In genomic region chr1:58755468-58755872, GRCh38 we compare ENCODE assay signal across 8 cellular contexts. TPM values are rescaled to one million over a fixed set of nuclear protein-coding genes. Genes with fewer than 3 reads are reported as not detected.
DNase-seq lines count a peak whose midpoint lies in the region; ATAC-seq and TF ChIP-seq lines count a peak whose summit lies in the region.

No MANE protein-coding gene starts in this region.

- H2BK12ac ChIP-seq in neuronal stem cell (ENCODE audit: low read length) = no peak overlapping the region

- H2AFZ ChIP-seq in neuronal stem cell (ENCODE audit: low read length) = peak overlapping the region; percentile 82

- no peak overlapping the region for H3K9ac ChIP-seq in neuronal stem cell (ENCODE audit: low read depth, low read length, poor library complexity)

- no CpG with 5 or more reads among the region's 6 CpGs for WGBS in neuronal stem cell (ENCODE audit: extremely low coverage in 2 of 2, insufficient read length in 2 of 2, insufficient replicate concordance in 1 of 2), 2 donors
- WGBS in suprapubic skin = 6% methylated on average over 5 of the region's 6 CpGs

- H3K4me1 Mint-ChIP-seq in activated CD4-positive, alpha-beta memory T cell treated with anti-CD3 and anti-CD28 coated beads for 36 hours (ENCODE audit: low read depth) = peaks cover 44% of the 10 kb centered on the region

- no peak overlapping the region for H3K14ac ChIP-seq in neuronal stem cell (ENCODE audit: low read length)

- no peak overlapping the region for H3K4me2 ChIP-seq in neuronal stem cell (ENCODE audit: insufficient read depth, low read length, poor library complexity, severe bottlenecking)

- POLR2A ChIA-PET in activated CD4-positive, alpha-beta memory T cell treated with anti-CD3 and anti-CD28 coated beads for 36 hours (lab: Charles Lee) = interaction anchor here (1.0 to 3.0 kb wide), 6 partner anchors 12 to 677 kb away, joined by 3 to 17 read pairs (median 4); partner anchors contain the start of gene JUN

- peaks cover 3 to 16% of the 10 kb centered on the region in 2 donors for H3K4me1 ChIP-seq in neuronal stem cell (ENCODE audit: control insufficient read depth in 2 of 2, insufficient read depth in 1 of 2, low read depth in 1 of 2, low read length in 2 of 2)
- H3K4me1 ChIP-seq in suprapubic skin = peaks cover 41% of the 10 kb centered on the region

- TF ChIP-seq CTCF in suprapubic skin (IDR thresholded peaks at IDR 0.05) = no peak

- intact Hi-C loops in activated CD4-positive, alpha-beta memory T cell treated with anti-CD3 and anti-CD28 coated beads for 36 hours (cut with micrococcal nuclease) = loop anchor here (1.0 to 2.0 kb wide), 2 partner anchors 29 to 57 kb away; partner anchors contain the start of gene JUN

- H3K18ac ChIP-seq in neuronal stem cell (ENCODE audit: low read length) = no peak overlapping the region

- no peak overlapping the region for H3K4ac ChIP-seq in neuronal stem cell (ENCODE audit: low read length)

- no peaks in the 10 kb centered on the region for H3K27me3 Mint-ChIP-seq in activated CD4-positive, alpha-beta memory T cell treated with anti-CD3 and anti-CD28 coated beads for 36 hours

- H2BK15ac ChIP-seq in neuronal stem cell (ENCODE audit: low read length) = no peak overlapping the region

- DNase-seq in Ammon's horn (ENCODE audit: low spot score) (peak; percentile 56), MV-4-11 (lab: John Stamatoyannopoulos, UW) (peak; percentile 88), epithelial cell of prostate (ENCODE audit: low read depth, low spot score) (peak; percentile 92), neuronal stem cell (ENCODE audit: low spot score) (no peak), suprapubic skin (ENCODE audit: low spot score in 2 of 2) (peak in 1 of 2 donors; percentile 69), NCI-H82 treated with DMSO at 0.1 percent for 48 hours (lab: John Stamatoyannopoulos, UW; ENCODE audit: unreplicated experiment) (no peak)
- DNase-seq in activated CD4-positive, alpha-beta memory T cell treated with anti-CD3 and anti-CD28 coated beads for 36 hours = peak; percentile 80

- H4K91ac ChIP-seq in neuronal stem cell (ENCODE audit: low read depth, low read length, poor library complexity) = no peak overlapping the region

- H3K36me3 ChIP-seq in neuronal stem cell (replicated peaks in 1 of 2; ENCODE audit: control insufficient read depth in 2 of 2, insufficient read depth in 2 of 2, low read length in 2 of 2) = no peaks in the 10 kb centered on the region
- no peaks in the 10 kb centered on the region for H3K36me3 ChIP-seq in suprapubic skin

- H3K4me3 Mint-ChIP-seq in activated CD4-positive, alpha-beta memory T cell treated with anti-CD3 and anti-CD28 coated beads for 36 hours = no peak overlapping the region

- H3K9me3 ChIP-seq in neuronal stem cell (replicated peaks in 1 of 2; ENCODE audit: control insufficient read depth in 2 of 2, insufficient read depth in 1 of 2, low read depth in 1 of 2, low read length in 2 of 2) (no peaks in the 10 kb centered on the region), suprapubic skin (no peaks in the 10 kb centered on the region)

- peak overlapping the region; percentile 78 for H3K27ac Mint-ChIP-seq in activated CD4-positive, alpha-beta memory T cell treated with anti-CD3 and anti-CD28 coated beads for 36 hours

- H3K23ac ChIP-seq in neuronal stem cell (ENCODE audit: low read depth, low read length, poor library complexity) = no peak overlapping the region

- no peak overlapping the region for H2BK5ac ChIP-seq in neuronal stem cell (ENCODE audit: low read length)

- ATAC-seq in GM19467 (IDR thresholded peaks at IDR 0.05; ENCODE audit: unreplicated experiment) = peak; percentile 75

- no peaks in the 10 kb centered on the region for H3K79me1 ChIP-seq in neuronal stem cell (ENCODE audit: low read depth, low read length)

- H3K27ac ChIP-seq in epithelial cell of prostate (peak overlapping the region; percentile 92), neuronal stem cell (replicated peaks; ENCODE audit: low read length) (no peak overlapping the region), suprapubic skin (peak overlapping the region; percentile 69)

- TF ChIP-seq POLR2A in suprapubic skin (IDR thresholded peaks at IDR 0.05) = no peak

- H2AK5ac ChIP-seq in neuronal stem cell (ENCODE audit: low read depth, low read length) = no peak overlapping the region

- no peak overlapping the region for H2BK120ac ChIP-seq in neuronal stem cell (ENCODE audit: low read depth, low read length)

- no peak for TF ChIP-seq EP300 in suprapubic skin (IDR thresholded peaks at IDR 0.05)

- H3K36me3 Mint-ChIP-seq in activated CD4-positive, alpha-beta memory T cell treated with anti-CD3 and anti-CD28 coated beads for 36 hours = no peaks in the 10 kb centered on the region

- CTCF ChIA-PET in activated CD4-positive, alpha-beta memory T cell treated with anti-CD3 and anti-CD28 coated beads for 36 hours (lab: Charles Lee) = interaction anchor here (1.1 to 1.6 kb wide), 3 partner anchors 13 to 943 kb away, joined by 3 to 8 read pairs (median 4); partner anchors contain the start of gene JUN

- H4K8ac ChIP-seq in neuronal stem cell (ENCODE audit: low read depth, low read length) = no peak overlapping the region

- no peaks in the 10 kb centered on the region for H3K27me3 ChIP-seq in neuronal stem cell (ENCODE audit: control insufficient read depth in 3 of 3, insufficient read depth in 3 of 3, low read depth in 1 of 3, low read length in 3 of 3)
- H3K27me3 ChIP-seq in suprapubic skin = no peaks in the 10 kb centered on the region

- H3K4me3 ChIP-seq in neuronal stem cell (ENCODE audit: low read length in 2 of 2) (no peak overlapping the region), suprapubic skin (no peak overlapping the region)

- no peaks in the 10 kb centered on the region for H3K9me3 Mint-ChIP-seq in activated CD4-positive, alpha-beta memory T cell treated with anti-CD3 and anti-CD28 coated beads for 36 hours

RNA-seq across cellular contexts. Expression of gene JUN, which starts 28.4 kb away (rescaled TPM):
- 10 to 100 TPM; 12.5 to 13.2 TPM for total RNA-seq in activated CD4-positive, alpha-beta memory T cell treated with anti-CD3 and anti-CD28 coated beads for 36 hours
- 6.3 TPM for polyA plus RNA-seq in neuronal stem cell (2013, experiment 1 of 2)
- polyA plus RNA-seq in neuronal stem cell (2013, experiment 2 of 2) = 6.3 TPM
- 100 to 1,000 TPM; 137 to 458 (median 151) TPM for total RNA-seq in suprapubic skin

RNA-seq across cellular contexts. Expression of gene MYSM1, which starts 55.6 kb away (rescaled TPM):
- 10 to 100 TPM; 27.3 to 34.8 TPM for total RNA-seq in activated CD4-positive, alpha-beta memory T cell treated with anti-CD3 and anti-CD28 coated beads for 36 hours
- 18.0 TPM for polyA plus RNA-seq in neuronal stem cell (2013, experiment 1 of 2)
- 19.0 TPM for polyA plus RNA-seq in neuronal stem cell (2013, experiment 2 of 2)
- 10 to 100 TPM; 21.5 to 62.4 (median 25.1) TPM for total RNA-seq in suprapubic skin

Comparison
In these comparisons a context has a peak if more than half of its experiments do, and no peak if none do; other contexts are left out.
1. DNase-seq: peak in Ammon's horn (single experiment), MV-4-11 (single experiment), activated CD4-positive, alpha-beta memory T cell treated with anti-CD3 and anti-CD28 coated beads for 36 hours (single experiment) and epithelial cell of prostate (single experiment); none in neuronal stem cell (single experiment) and NCI-H82 treated with DMSO at 0.1 percent for 48 hours (single experiment).
2. RNA of gene JUN, which starts 28.4 kb away (total RNA-seq): 137 to 458 TPM in suprapubic skin; 12.5 to 13.2 TPM in activated CD4-positive, alpha-beta memory T cell treated with anti-CD3 and anti-CD28 coated beads for 36 hours; every median in the first group is over 4 times any median in the second.